ENCODE assay signal across 1 cellular context in the genomic region with DNA sequence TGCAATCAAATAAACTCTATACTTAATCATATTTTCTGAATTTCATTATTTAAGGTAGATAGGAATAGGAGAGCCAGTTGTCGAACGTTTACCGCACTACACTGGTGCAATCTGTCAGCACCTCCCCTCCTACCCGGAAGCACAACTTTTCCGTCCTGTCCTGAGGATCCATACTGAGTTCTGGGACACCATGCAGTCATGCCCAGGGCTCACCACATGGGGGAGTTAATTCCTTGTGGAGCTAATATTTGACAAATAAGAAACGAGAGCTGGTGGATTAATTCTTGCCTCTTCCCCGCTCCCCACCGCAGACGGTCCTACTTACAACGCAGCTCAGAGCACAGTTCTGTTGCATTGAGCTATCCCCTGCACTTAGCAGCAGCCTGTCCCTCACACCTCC.
TF ChIP-seq lines count a peak whose summit lies in the region.

No MANE protein-coding gene starts in this region.

TF ChIP-seq in HepG2, 621 proteins besides CTCF, POLR2A, EP300 and RAD21 (continued from another document and continues in another):
- TF ChIP-seq BCL3 (CRISPR knock-in tag; IDR thresholded peaks at IDR 0.05) = no peak
- TF ChIP-seq TCF7 (IDR thresholded peaks at IDR 0.05; ENCODE audit: low read depth) = no peak
- TF ChIP-seq FUBP1 (CRISPR knock-in tag; IDR thresholded peaks at IDR 0.05; ENCODE audit: borderline replicate concordance) = no peak
- peak; percentile 26; the same call in 1 of the 2 replicates for TF ChIP-seq SMC3 (IDR thresholded peaks at IDR 0.05; ENCODE audit: low read length)
- peak; percentile 79; the same call in 1 of the 2 replicates for TF ChIP-seq GABPB1 (CRISPR knock-in tag; IDR thresholded peaks at IDR 0.05)
- TF ChIP-seq GABPA (IDR thresholded peaks at IDR 0.05; ENCODE audit: low read depth, low read length) = peak; percentile 60
- TF ChIP-seq GABPA (CRISPR knock-in tag; IDR thresholded peaks at IDR 0.05; ENCODE audit: low read depth) = peak; percentile 90
- TF ChIP-seq HNF4G (IDR thresholded peaks at IDR 0.05; ENCODE audit: borderline replicate concordance, low read depth, low read length) = no peak
- TF ChIP-seq HNF4G (CRISPR knock-in tag; IDR thresholded peaks at IDR 0.05; ENCODE audit: borderline replicate concordance, low read depth) = no peak
- no peak for TF ChIP-seq MEIS1 (CRISPR knock-in tag; IDR thresholded peaks at IDR 0.05; ENCODE audit: borderline replicate concordance)
- TF ChIP-seq ARNT (IDR thresholded peaks at IDR 0.05) = no peak
- TF ChIP-seq TGIF2 (CRISPR knock-in tag; IDR thresholded peaks at IDR 0.05) = no peak
- peak; percentile 15; the same call in 1 of the 2 replicates for TF ChIP-seq FOXK1 (CRISPR knock-in tag; IDR thresholded peaks at IDR 0.05; ENCODE audit: borderline replicate concordance, low read depth)
- TF ChIP-seq RFX5 (IDR thresholded peaks at IDR 0.05; ENCODE audit: low read depth, low read length) = no peak
- peak; percentile 96 for TF ChIP-seq NR2C2 (CRISPR knock-in tag; IDR thresholded peaks at IDR 0.05; ENCODE audit: borderline replicate concordance)
- no peak for TF ChIP-seq NFYB (CRISPR knock-in tag; IDR thresholded peaks at IDR 0.05)
- TF ChIP-seq, protein P1, sequence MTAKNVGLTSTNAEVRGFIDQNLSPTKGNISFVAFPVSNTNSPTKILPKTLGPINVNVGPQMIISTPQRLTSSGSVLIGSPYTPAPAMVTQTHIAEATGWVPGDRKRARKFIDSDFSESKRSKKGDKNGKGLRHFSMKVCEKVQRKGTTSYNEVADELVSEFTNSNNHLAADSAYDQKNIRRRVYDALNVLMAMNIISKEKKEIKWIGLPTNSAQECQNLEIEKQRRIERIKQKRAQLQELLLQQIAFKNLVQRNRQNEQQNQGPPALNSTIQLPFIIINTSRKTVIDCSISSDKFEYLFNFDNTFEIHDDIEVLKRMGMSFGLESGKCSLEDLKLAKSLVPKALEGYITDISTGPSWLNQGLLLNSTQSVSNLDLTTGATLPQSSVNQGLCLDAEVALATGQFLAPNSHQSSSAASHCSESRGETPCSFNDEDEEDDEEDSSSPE (CRISPR knock-in tag; IDR thresholded peaks at IDR 0.05) = no peak
- no peak for TF ChIP-seq TCF7L2 (IDR thresholded peaks at IDR 0.05; ENCODE audit: low read depth, low read length)
- TF ChIP-seq, protein P2, sequence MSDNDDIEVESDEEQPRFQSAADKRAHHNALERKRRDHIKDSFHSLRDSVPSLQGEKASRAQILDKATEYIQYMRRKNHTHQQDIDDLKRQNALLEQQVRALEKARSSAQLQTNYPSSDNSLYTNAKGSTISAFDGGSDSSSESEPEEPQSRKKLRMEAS (IDR thresholded peaks at IDR 0.05) = no peak
- TF ChIP-seq, protein P3, sequence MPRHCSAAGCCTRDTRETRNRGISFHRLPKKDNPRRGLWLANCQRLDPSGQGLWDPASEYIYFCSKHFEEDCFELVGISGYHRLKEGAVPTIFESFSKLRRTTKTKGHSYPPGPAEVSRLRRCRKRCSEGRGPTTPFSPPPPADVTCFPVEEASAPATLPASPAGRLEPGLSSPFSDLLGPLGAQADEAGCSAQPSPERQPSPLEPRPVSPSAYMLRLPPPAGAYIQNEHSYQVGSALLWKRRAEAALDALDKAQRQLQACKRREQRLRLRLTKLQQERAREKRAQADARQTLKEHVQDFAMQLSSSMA (CRISPR knock-in tag; IDR thresholded peaks at IDR 0.05) = no peak
- TF ChIP-seq THAP11 (CRISPR knock-in tag; IDR thresholded peaks at IDR 0.05) = peak; percentile 48; the same call in 1 of the 2 replicates
- TF ChIP-seq EZH2 (conservative IDR thresholded peaks at IDR 0.05; ENCODE audit: low read depth, low read length) = no peak
- TF ChIP-seq AHDC1 (CRISPR knock-in tag; IDR thresholded peaks at IDR 0.05; ENCODE audit: borderline replicate concordance) = no peak
- TF ChIP-seq RBAK (CRISPR knock-in tag; IDR thresholded peaks at IDR 0.05) = no peak
- peak; percentile 45; the same call in 1 of the 2 replicates for TF ChIP-seq KAT8 (CRISPR knock-in tag; IDR thresholded peaks at IDR 0.05)
- TF ChIP-seq NCOA2 (CRISPR knock-in tag; IDR thresholded peaks at IDR 0.05) = no peak
- no peak for TF ChIP-seq KDM1A (CRISPR knock-in tag; IDR thresholded peaks at IDR 0.05)
- TF ChIP-seq POLR2G (IDR thresholded peaks at IDR 0.05; ENCODE audit: low read depth, low read length) = no peak
- no peak for TF ChIP-seq ZFP37 (CRISPR knock-in tag; IDR thresholded peaks at IDR 0.05; ENCODE audit: borderline replicate concordance)
- no peak for TF ChIP-seq EEA1 (CRISPR knock-in tag; IDR thresholded peaks at IDR 0.05; ENCODE audit: borderline replicate concordance)
- TF ChIP-seq, protein P4, sequence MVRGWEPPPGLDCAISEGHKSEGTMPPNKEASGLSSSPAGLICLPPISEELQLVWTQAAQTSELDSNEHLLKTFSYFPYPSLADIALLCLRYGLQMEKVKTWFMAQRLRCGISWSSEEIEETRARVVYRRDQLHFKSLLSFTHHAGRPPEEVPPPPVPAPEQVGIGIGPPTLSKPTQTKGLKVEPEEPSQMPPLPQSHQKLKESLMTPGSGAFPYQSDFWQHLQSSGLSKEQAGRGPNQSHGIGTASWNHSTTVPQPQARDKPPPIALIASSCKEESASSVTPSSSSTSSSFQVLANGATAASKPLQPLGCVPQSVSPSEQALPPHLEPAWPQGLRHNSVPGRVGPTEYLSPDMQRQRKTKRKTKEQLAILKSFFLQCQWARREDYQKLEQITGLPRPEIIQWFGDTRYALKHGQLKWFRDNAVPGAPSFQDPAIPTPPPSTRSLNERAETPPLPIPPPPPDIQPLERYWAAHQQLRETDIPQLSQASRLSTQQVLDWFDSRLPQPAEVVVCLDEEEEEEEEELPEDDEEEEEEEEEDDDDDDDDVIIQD (CRISPR knock-in tag; IDR thresholded peaks at IDR 0.05; ENCODE audit: low read depth) = peak; percentile 38; the same call in 1 of the 2 replicates
- TF ChIP-seq, protein P5, sequence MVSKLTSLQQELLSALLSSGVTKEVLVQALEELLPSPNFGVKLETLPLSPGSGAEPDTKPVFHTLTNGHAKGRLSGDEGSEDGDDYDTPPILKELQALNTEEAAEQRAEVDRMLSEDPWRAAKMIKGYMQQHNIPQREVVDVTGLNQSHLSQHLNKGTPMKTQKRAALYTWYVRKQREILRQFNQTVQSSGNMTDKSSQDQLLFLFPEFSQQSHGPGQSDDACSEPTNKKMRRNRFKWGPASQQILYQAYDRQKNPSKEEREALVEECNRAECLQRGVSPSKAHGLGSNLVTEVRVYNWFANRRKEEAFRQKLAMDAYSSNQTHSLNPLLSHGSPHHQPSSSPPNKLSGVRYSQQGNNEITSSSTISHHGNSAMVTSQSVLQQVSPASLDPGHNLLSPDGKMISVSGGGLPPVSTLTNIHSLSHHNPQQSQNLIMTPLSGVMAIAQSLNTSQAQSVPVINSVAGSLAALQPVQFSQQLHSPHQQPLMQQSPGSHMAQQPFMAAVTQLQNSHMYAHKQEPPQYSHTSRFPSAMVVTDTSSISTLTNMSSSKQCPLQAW (CRISPR knock-in tag; IDR thresholded peaks at IDR 0.05) = 0 out of 2 replicates have a peak, but pooled peaks have one; percentile 29
- TF ChIP-seq NFE2 (CRISPR knock-in tag; IDR thresholded peaks at IDR 0.05) = no peak
- TF ChIP-seq SRSF1 (optimal IDR thresholded peaks at IDR 0.05; ENCODE audit: low read depth, low read length) = no peak
- no peak for TF ChIP-seq ZBTB34 (CRISPR knock-in tag; IDR thresholded peaks at IDR 0.05)
- no peak for TF ChIP-seq XRCC5 (optimal IDR thresholded peaks at IDR 0.05; ENCODE audit: low read length)
- no peak for TF ChIP-seq MYNN (CRISPR knock-in tag; IDR thresholded peaks at IDR 0.05; ENCODE audit: low read depth)
- peak in 1 of 2 experiments; percentile 45; a peak in 1 of 4 replicates for TF ChIP-seq HMGXB4 (CRISPR knock-in tag; IDR thresholded peaks at IDR 0.05; ENCODE audit: borderline replicate concordance in 1 of 2, low read depth in 1 of 2)
- no peak for TF ChIP-seq ZBTB20 (CRISPR knock-in tag; IDR thresholded peaks at IDR 0.05; ENCODE audit: borderline replicate concordance, low read depth)
- TF ChIP-seq MAFG (CRISPR knock-in tag; IDR thresholded peaks at IDR 0.05) = no peak
- TF ChIP-seq SIX4 (CRISPR knock-in tag; IDR thresholded peaks at IDR 0.05) = 0 out of 2 replicates have a peak, but pooled peaks have one; percentile 23
- peak; percentile 42; the same call in 1 of the 2 replicates for TF ChIP-seq RXRB (CRISPR knock-in tag; IDR thresholded peaks at IDR 0.05; ENCODE audit: borderline replicate concordance)
- no peak for TF ChIP-seq FOXJ3 (CRISPR knock-in tag; IDR thresholded peaks at IDR 0.05; ENCODE audit: borderline replicate concordance)
- no peak for TF ChIP-seq HMGA1 (CRISPR knock-in tag; conservative IDR thresholded peaks at IDR 0.05)
